9 cellular contexts compared by ENCODE assay signal in genomic region chr5:88979244-88979643, GRCh38.
A peak's percentile ranks its signal among the peaks of the same experiment; 100 is the strongest.
DNase-seq lines count a peak whose midpoint lies in the region; ATAC-seq and TF ChIP-seq lines count a peak whose summit lies in the region.
"Had no signal": no experiment of that assay in that cellular context is flagged by ENCODE, and none has a peak within 500 bp of the region (broad histone marks: within the 10 kb centered on the region; RNA-seq: fewer than 3 reads in every experiment).

No MANE protein-coding gene starts in this region.

- no peak overlapping the region for H3K27ac ChIP-seq in RWPE1
- H3K27ac ChIP-seq: HL-60 had no signal

- ATAC-seq in GM18873 (IDR thresholded peaks at IDR 0.05; ENCODE audit: low FRiP score, unreplicated experiment), result peak; percentile 57
- peak; percentile 70 for ATAC-seq in HG02759 (IDR thresholded peaks at IDR 0.05; ENCODE audit: unreplicated experiment)

- DNase-seq in NOMO-1 treated with DMSO at 0.1 percent for 48 hours (lab: John Stamatoyannopoulos, UW; ENCODE audit: unreplicated experiment) (peak; percentile 78), iPS-NIHi7 (ENCODE audit: extremely low spot score) (peak; percentile 14), NCI-H1930 (lab: John Stamatoyannopoulos, UW) (no peak), RWPE1 (ENCODE audit: low spot score) (no peak), G401 (ENCODE audit: low spot score) (no peak), GDM1 (lab: John Stamatoyannopoulos, UW) (no peak)

- POLR2A ChIA-PET in RWPE1 (lab: Yijun Ruan, JAX; ENCODE audit: low non-redundant PET), result no interaction called here

- in situ Hi-C loops in G401 (cut with HindIII; ENCODE audit: low sequenced_read_pairs), result no loop called here

- CTCF ChIA-PET in RWPE1 (lab: Yijun Ruan, JAX), result no interaction called here

- no peak for TF ChIP-seq CTCF in RWPE1 (conservative IDR thresholded peaks at IDR 0.05; ENCODE audit: low read depth)

Comparison
In these comparisons a context has a peak if more than half of its experiments do, and no peak if none do; other contexts are left out.
1. DNase-seq: peak in NOMO-1 treated with DMSO at 0.1 percent for 48 hours (single experiment) and iPS-NIHi7 (single experiment); none in NCI-H1930 (0 of 2), RWPE1 (single experiment), G401 (single experiment) and GDM1 (single experiment).